8 cellular contexts compared by ENCODE assay signal in genomic region chr15:89334510-89335288, GRCh38. TPM values are rescaled to one million over a fixed set of nuclear protein-coding genes. Genes with fewer than 3 reads are reported as not detected.
DNase-seq lines count a peak whose midpoint lies in the region; ATAC-seq, FAIRE-seq and TF ChIP-seq lines count a peak whose summit lies in the region.

POLG (minus strand) TSS chr15:89334824; CDS start chr15:89333754, 1,070 bp downstream.

- no peaks in the 10 kb centered on the region for H3K9me3 Mint-ChIP-seq in T-helper 2 cell treated with Interferon-gamma antibody and Interleukin-4, amounts not matched to agents 5 μg/mL and 100 μg/mL, for 36 hours

- TF ChIP-seq CTCF in ascending aorta (IDR thresholded peaks at IDR 0.05) (no peak), right atrium auricular region (IDR thresholded peaks at IDR 0.05) (no peak), psoas muscle (IDR thresholded peaks at IDR 0.05) (no peak)

- H3K36me3 ChIP-seq in ascending aorta (peaks cover 27 to 39% of the 10 kb centered on the region in 2 donors), right atrium auricular region (peaks cover 36% of the 10 kb centered on the region), psoas muscle (ENCODE audit: insufficient read depth in 1 of 2, low read depth in 1 of 2) (peaks cover 4 to 40% of the 10 kb centered on the region in 2 donors)

- peaks cover 51% of the 10 kb centered on the region for H3K4me1 Mint-ChIP-seq in T-helper 2 cell treated with Interferon-gamma antibody and Interleukin-4, amounts not matched to agents 5 μg/mL and 100 μg/mL, for 36 hours (ENCODE audit: low read depth)

- FAIRE-seq in urothelium cell line (lab: Jason Lieb, UNC), result peak; percentile 83

- peaks cover 12% of the 10 kb centered on the region for H3K27me3 Mint-ChIP-seq in T-helper 2 cell treated with Interferon-gamma antibody and Interleukin-4, amounts not matched to agents 5 μg/mL and 100 μg/mL, for 36 hours (ENCODE audit: low read depth)

- peaks cover 14 to 38% of the 10 kb centered on the region in 2 donors for H3K4me1 ChIP-seq in ascending aorta
- peaks cover 0 to 51% of the 10 kb centered on the region in 2 donors for H3K4me1 ChIP-seq in right atrium auricular region
- H3K4me1 ChIP-seq in psoas muscle, result peaks cover 39% of the 10 kb centered on the region

- peak within 1 kb of the TSS; percentile 86 for H3K4me3 Mint-ChIP-seq in T-helper 2 cell treated with Interferon-gamma antibody and Interleukin-4, amounts not matched to agents 5 μg/mL and 100 μg/mL, for 36 hours

- ATAC-seq in GM18502 (IDR thresholded peaks at IDR 0.05; ENCODE audit: poor library complexity, unreplicated experiment) (peak; percentile 88), HG02970 (IDR thresholded peaks at IDR 0.05; ENCODE audit: low FRiP score, unreplicated experiment) (peak; percentile 91), psoas muscle (peak; percentile 96 to 97 (median 96))

- H3K27ac ChIP-seq in ascending aorta (peak within 1 kb of the TSS; percentile 88 to 93), right atrium auricular region (peak within 1 kb of the TSS; percentile 91 to 93), psoas muscle (peak within 1 kb of the TSS; percentile 92)

- H3K27me3 ChIP-seq in ascending aorta (no peaks in the 10 kb centered on the region), right atrium auricular region (no peaks in the 10 kb centered on the region), psoas muscle (ENCODE audit: insufficient read depth in 3 of 3, low read length in 2 of 3) (no peaks in the 10 kb centered on the region)

- intact Hi-C loops in ascending aorta (cut with DNase I) (loop anchor here (1.0 to 10.0 kb wide), 5 partner anchors 92 to 1090 kb away; partner anchors contain the start of genes AEN, DET1, FANCI and HAPLN3), psoas muscle (cut with DNase I) (no loop called here)

- peak within 1 kb of the TSS; percentile 92 for H3K27ac Mint-ChIP-seq in T-helper 2 cell treated with Interferon-gamma antibody and Interleukin-4, amounts not matched to agents 5 μg/mL and 100 μg/mL, for 36 hours

- H3K9me3 ChIP-seq in ascending aorta, result no peaks in the 10 kb centered on the region
- no peaks in the 10 kb centered on the region for H3K9me3 ChIP-seq in right atrium auricular region
- H3K9me3 ChIP-seq in psoas muscle, result no peaks in the 10 kb centered on the region

- 0 to 1% (median 0%) methylated on average over 70 to 84 of the region's 84 CpGs for WGBS in psoas muscle, 3 donors

- H3K36me3 Mint-ChIP-seq in T-helper 2 cell treated with Interferon-gamma antibody and Interleukin-4, amounts not matched to agents 5 μg/mL and 100 μg/mL, for 36 hours (ENCODE audit: low read depth), result peaks cover 34% of the 10 kb centered on the region

- DNase-seq in NCI-H1930 (lab: John Stamatoyannopoulos, UW) (peak; percentile 92 to 93), ascending aorta (ENCODE audit: low spot score in 2 of 2) (peak; percentile 96 to 99), right atrium auricular region (ENCODE audit: low spot score) (peak; percentile 99), psoas muscle (peak; percentile 99), urothelium cell line (ENCODE audit: low spot score) (peak; percentile 98)
- DNase-seq in T-helper 2 cell treated with Interferon-gamma antibody and Interleukin-4, amounts not matched to agents 5 μg/mL and 100 μg/mL, for 36 hours (ENCODE audit: low spot score), result peak; percentile 98

- H3K4me3 ChIP-seq in ascending aorta, result peak within 1 kb of the TSS; percentile 76 to 96
- peak within 1 kb of the TSS; percentile 86 to 90 for H3K4me3 ChIP-seq in right atrium auricular region
- peak within 1 kb of the TSS; percentile 85 for H3K4me3 ChIP-seq in psoas muscle

RNA-seq across cellular contexts. Expression of gene POLG, which starts in this region (rescaled TPM):
- total RNA-seq in ascending aorta (69.1 TPM), right atrium auricular region (10 to 100 TPM; 36.0 to 37.9 TPM), psoas muscle (10 to 100 TPM; 47.7 to 56.0 (median 51.1) TPM)
- 10 to 100 TPM; 32.6 to 64.5 (median 58.4) TPM for polyA plus RNA-seq in psoas muscle

Comparison
In these comparisons a context has a peak if more than half of its experiments do, and no peak if none do; other contexts are left out.
1. Peak in every context shown above with its lines: DNase-seq, ATAC-seq, H3K4me3 ChIP-seq and H3K27ac ChIP-seq.